In the genomic region with DNA sequence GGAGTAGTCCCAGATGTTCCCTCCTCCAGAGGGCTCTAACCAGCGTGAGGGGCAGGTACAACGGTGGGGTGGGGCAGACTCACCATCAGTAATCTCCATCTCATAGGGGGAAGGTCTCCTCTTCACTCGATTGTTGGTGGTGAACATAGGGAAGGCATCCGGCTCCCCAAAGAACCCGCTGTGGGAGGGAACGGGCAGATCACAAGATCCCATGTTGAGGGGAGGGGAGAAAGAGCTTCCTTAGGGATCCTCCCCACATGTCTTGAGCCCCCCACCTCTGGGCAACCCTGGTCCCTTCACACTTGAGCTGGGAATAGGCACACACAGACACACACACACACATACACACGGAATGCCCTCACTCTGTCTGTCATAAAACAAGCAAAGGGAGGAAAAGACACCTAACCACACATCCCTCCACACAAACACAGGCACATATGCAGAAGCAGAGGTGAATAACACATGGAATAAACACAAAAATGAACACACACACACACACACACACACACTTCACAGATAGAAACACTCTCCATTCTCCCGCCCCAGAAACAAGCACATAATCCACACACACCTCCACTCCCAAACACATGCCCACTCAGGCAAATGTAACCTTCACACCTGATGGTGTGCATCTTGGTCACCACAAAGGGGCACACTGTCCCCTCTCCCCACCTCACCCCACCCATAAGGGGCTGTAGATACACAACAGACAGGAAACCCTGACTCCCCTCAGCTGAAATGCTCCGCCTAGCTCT, we compare ENCODE assay signal across 1 cellular context.
TF ChIP-seq lines count a peak whose summit lies in the region.

No MANE protein-coding gene starts in this region.

TF ChIP-seq in IMR-90, 13 proteins besides CTCF, POLR2A, EP300 and RAD21:
- TF ChIP-seq MXI1 (IDR thresholded peaks at IDR 0.05; ENCODE audit: borderline replicate concordance, low read depth, low read length) = no peak
- TF ChIP-seq, protein P1, sequence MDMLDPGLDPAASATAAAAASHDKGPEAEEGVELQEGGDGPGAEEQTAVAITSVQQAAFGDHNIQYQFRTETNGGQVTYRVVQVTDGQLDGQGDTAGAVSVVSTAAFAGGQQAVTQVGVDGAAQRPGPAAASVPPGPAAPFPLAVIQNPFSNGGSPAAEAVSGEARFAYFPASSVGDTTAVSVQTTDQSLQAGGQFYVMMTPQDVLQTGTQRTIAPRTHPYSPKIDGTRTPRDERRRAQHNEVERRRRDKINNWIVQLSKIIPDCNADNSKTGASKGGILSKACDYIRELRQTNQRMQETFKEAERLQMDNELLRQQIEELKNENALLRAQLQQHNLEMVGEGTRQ (IDR thresholded peaks at IDR 0.05; ENCODE audit: low read depth, low read length) = no peak
- TF ChIP-seq, protein P2, sequence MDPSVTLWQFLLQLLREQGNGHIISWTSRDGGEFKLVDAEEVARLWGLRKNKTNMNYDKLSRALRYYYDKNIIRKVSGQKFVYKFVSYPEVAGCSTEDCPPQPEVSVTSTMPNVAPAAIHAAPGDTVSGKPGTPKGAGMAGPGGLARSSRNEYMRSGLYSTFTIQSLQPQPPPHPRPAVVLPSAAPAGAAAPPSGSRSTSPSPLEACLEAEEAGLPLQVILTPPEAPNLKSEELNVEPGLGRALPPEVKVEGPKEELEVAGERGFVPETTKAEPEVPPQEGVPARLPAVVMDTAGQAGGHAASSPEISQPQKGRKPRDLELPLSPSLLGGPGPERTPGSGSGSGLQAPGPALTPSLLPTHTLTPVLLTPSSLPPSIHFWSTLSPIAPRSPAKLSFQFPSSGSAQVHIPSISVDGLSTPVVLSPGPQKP (IDR thresholded peaks at IDR 0.05; ENCODE audit: borderline replicate concordance, low read depth, low read length) = no peak
- no peak for TF ChIP-seq NFE2L2 (IDR thresholded peaks at IDR 0.05; ENCODE audit: low read depth, low read length)
- TF ChIP-seq FOS (IDR thresholded peaks at IDR 0.05; ENCODE audit: low read depth, low read length) = no peak
- TF ChIP-seq BHLHE40 (IDR thresholded peaks at IDR 0.05; ENCODE audit: low read depth, low read length) = no peak
- no peak for TF ChIP-seq RFX5 (IDR thresholded peaks at IDR 0.05; ENCODE audit: low read depth, low read length)
- no peak for TF ChIP-seq SMC3 (IDR thresholded peaks at IDR 0.05; ENCODE audit: low read depth, low read length)
- TF ChIP-seq CEBPB (IDR thresholded peaks at IDR 0.05; ENCODE audit: low read depth, low read length) = no peak
- TF ChIP-seq MAZ (IDR thresholded peaks at IDR 0.05; ENCODE audit: borderline replicate concordance, low read depth, low read length) = no peak
- no peak for TF ChIP-seq CHD1 (IDR thresholded peaks at IDR 0.05; ENCODE audit: low read depth, low read length)
- TF ChIP-seq MAFK (IDR thresholded peaks at IDR 0.05; ENCODE audit: low read depth, low read length) = no peak
- TF ChIP-seq RCOR1 (IDR thresholded peaks at IDR 0.05; ENCODE audit: insufficient replicate concordance, low read length) = no peak
